1 cellular context compared by ENCODE assay signal in the genomic region with DNA sequence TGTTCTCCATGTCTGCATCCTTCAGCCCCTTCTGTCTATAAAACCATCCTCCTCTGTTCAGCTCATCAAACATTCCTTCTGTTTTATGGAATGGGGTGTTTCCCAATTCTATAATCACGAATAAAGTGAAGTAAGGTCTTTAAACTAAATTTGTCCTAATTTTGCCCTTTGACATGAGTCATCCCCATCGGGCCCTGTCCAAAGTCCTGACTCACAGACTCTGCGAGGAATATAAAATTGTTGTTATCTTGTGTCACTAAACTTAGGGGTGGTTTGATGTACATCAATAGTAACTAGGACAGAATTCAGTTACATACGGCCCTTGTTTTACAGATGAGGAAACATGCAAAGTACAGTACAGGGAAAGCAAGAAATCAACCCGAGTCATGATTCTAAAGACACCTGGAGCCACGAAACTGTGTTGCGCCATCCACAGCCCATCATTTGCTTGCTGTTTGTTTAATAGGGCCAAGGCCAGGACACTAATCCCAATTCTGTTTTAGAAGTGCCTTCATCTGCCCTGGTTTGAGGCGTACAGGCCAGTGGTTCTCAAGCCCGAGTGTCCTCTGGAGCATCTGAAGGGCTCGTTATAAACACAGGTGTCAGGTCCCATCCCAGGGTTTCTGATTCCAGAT.
A peak's percentile ranks its signal among the peaks of the same experiment; 100 is the strongest.
TF ChIP-seq lines count a peak whose summit lies in the region.

No MANE protein-coding gene starts in this region.

TF ChIP-seq in H1, 55 proteins besides CTCF, POLR2A, EP300 and RAD21:
- TF ChIP-seq TEAD4 (IDR thresholded peaks at IDR 0.05; ENCODE audit: low read depth, low read length) = no peak
- no peak for TF ChIP-seq TAF1 (IDR thresholded peaks at IDR 0.05; ENCODE audit: low read depth, low read length)
- TF ChIP-seq JUND (IDR thresholded peaks at IDR 0.05; ENCODE audit: low read length) = peak; percentile 76
- TF ChIP-seq CTBP2 (IDR thresholded peaks at IDR 0.05; ENCODE audit: borderline replicate concordance, insufficient read depth, insufficient read length, low read length) = no peak
